Comparison of ENCODE assay signal across 10 cellular contexts in genomic region chr13:73943137-73943964, GRCh38.
A peak's percentile ranks its signal among the peaks of the same experiment; 100 is the strongest.
DNase-seq lines count a peak whose midpoint lies in the region; ATAC-seq, FAIRE-seq and TF ChIP-seq lines count a peak whose summit lies in the region.
"Had no signal": no experiment of that assay in that cellular context is flagged by ENCODE, and none has a peak within 500 bp of the region (broad histone marks: within the 10 kb centered on the region; RNA-seq: fewer than 3 reads in every experiment).

No MANE protein-coding gene starts in this region.

- no peak overlapping the region for H2AFZ ChIP-seq in HepG2 (ENCODE audit: low read length)

- H3K36me3 Mint-ChIP-seq in T-helper 17 cell (ENCODE audit: low read depth) (peaks cover 4% of the 10 kb centered on the region), mesothelial cell of epicardium (peaks cover 15% of the 10 kb centered on the region)

- H3K27ac ChIP-seq in left ventricle myocardium inferior (replicated peaks) (peak overlapping the region; percentile 61), suprapubic skin (no peak overlapping the region), HepG2 (ENCODE audit: extremely low read length, insufficient read depth, low read length) (no peak overlapping the region)

- peak overlapping the region; percentile 62 for H3K4me3 Mint-ChIP-seq in T-helper 17 cell
- H3K4me3 Mint-ChIP-seq in mesothelial cell of epicardium, result no peak overlapping the region
- H3K4me3 Mint-ChIP-seq: endodermal cell had no signal

- no peak for TF ChIP-seq RAD21 in HepG2 (CRISPR knock-in tag; IDR thresholded peaks at IDR 0.05)

- H3K27me3 ChIP-seq in left ventricle myocardium inferior (ENCODE audit: low read depth) (no peaks in the 10 kb centered on the region), suprapubic skin (no peaks in the 10 kb centered on the region), HepG2 (ENCODE audit: control insufficient read depth in 1 of 2, insufficient read depth in 2 of 2, low read length in 2 of 2) (no peaks in the 10 kb centered on the region)

- BruUV-seq in HepG2 (replicated peaks; lab: Mats Ljungman, UMichigan), result no TSS peak

- no peak overlapping the region for H3K4me3 ChIP-seq in left ventricle myocardium inferior
- H3K4me3 ChIP-seq in suprapubic skin, result no peak overlapping the region
- H3K4me3 ChIP-seq in HepG2 (replicated peaks in 1 of 3; ENCODE audit: insufficient read depth in 1 of 3, low read depth in 2 of 3, low read length in 3 of 3), result no peak overlapping the region

- H3K4me1 ChIP-seq in left ventricle myocardium inferior (peaks cover 60% of the 10 kb centered on the region), suprapubic skin (peaks cover 8% of the 10 kb centered on the region), HepG2 (ENCODE audit: insufficient read depth, low read length) (no peaks in the 10 kb centered on the region)

- no peak for TF ChIP-seq CTCF in left ventricle myocardium inferior (IDR thresholded peaks at IDR 0.05; ENCODE audit: borderline replicate concordance)
- no peak for TF ChIP-seq CTCF in suprapubic skin (IDR thresholded peaks at IDR 0.05)
- no peak for TF ChIP-seq CTCF in HepG2 (CRISPR knock-in tag; IDR thresholded peaks at IDR 0.05)
- TF ChIP-seq CTCF in mesothelial cell of epicardium (IDR thresholded peaks at IDR 0.05; ENCODE audit: unreplicated experiment), result no peak

- no peak overlapping the region for H3K4me2 ChIP-seq in HepG2 (ENCODE audit: low read depth, low read length)

- peak overlapping the region; percentile 81 for H3K27ac Mint-ChIP-seq in T-helper 17 cell
- H3K27ac Mint-ChIP-seq in mesothelial cell of epicardium, result no peak overlapping the region
- H3K27ac Mint-ChIP-seq: endodermal cell had no signal

- H3K36me3 ChIP-seq in left ventricle myocardium inferior, result no peaks in the 10 kb centered on the region
- no peaks in the 10 kb centered on the region for H3K36me3 ChIP-seq in suprapubic skin
- H3K36me3 ChIP-seq in HepG2 (replicated peaks in 1 of 2; ENCODE audit: control insufficient read depth in 1 of 2, insufficient read depth in 2 of 2, low read length in 2 of 2), result no peaks in the 10 kb centered on the region

- intact Hi-C loops in left ventricle myocardium inferior (cut with micrococcal nuclease) (no loop called here), cardiac septum (cut with DNase I) (loop anchor here (10.0 kb wide), 1 partner anchor 191 kb away; the partner anchor contains the start of gene KLF12), HepG2 (cut with micrococcal nuclease; ENCODE audit: unreplicated experiment) (no loop called here)

- no peaks in the 10 kb centered on the region for H3K9me3 ChIP-seq in left ventricle myocardium inferior (replicated peaks)
- no peaks in the 10 kb centered on the region for H3K9me3 ChIP-seq in T-helper 17 cell (ENCODE audit: control insufficient read depth, low read length, poor library complexity, severe bottlenecking)
- no peaks in the 10 kb centered on the region for H3K9me3 ChIP-seq in suprapubic skin
- no peaks in the 10 kb centered on the region for H3K9me3 ChIP-seq in HepG2 (ENCODE audit: low read length)

- TF ChIP-seq POLR2A in suprapubic skin (IDR thresholded peaks at IDR 0.05) (no peak), HepG2 (IDR thresholded peaks at IDR 0.05; ENCODE audit: insufficient read depth in 1 of 2, low read depth in 2 of 2, low read length in 2 of 2) (no peak)

- H3K79me2 ChIP-seq in HepG2 (ENCODE audit: insufficient read depth, low read length), result no peaks in the 10 kb centered on the region

- POLR2A ChIA-PET in HepG2 (lab: Yijun Ruan, JAX), result no interaction called here

- CTCF ChIA-PET in HepG2 (lab: Yijun Ruan, JAX; ENCODE audit: low intra/inter-chr PET ratio, low total read pairs), result no interaction called here

- H3K9me3 Mint-ChIP-seq in mesothelial cell of epicardium, result no peaks in the 10 kb centered on the region
- H3K9me3 Mint-ChIP-seq: endodermal cell had no signal

- no peaks in the 10 kb centered on the region for H3K27me3 Mint-ChIP-seq in T-helper 17 cell
- no peaks in the 10 kb centered on the region for H3K27me3 Mint-ChIP-seq in mesothelial cell of epicardium (ENCODE audit: low read depth)

- in situ Hi-C loops in HepG2 (cut with HindIII; ENCODE audit: extremely low pct_ligation_motif_present, low pct_unique_long_range_greater_than_20kb), result no loop called here

- peaks cover 42% of the 10 kb centered on the region for H3K4me1 Mint-ChIP-seq in T-helper 17 cell
- peaks cover 25% of the 10 kb centered on the region for H3K4me1 Mint-ChIP-seq in mesothelial cell of epicardium

- DNase-seq in left ventricle myocardium inferior (no peak), cardiac septum (ENCODE audit: low spot score) (no peak), T-helper 17 cell (no peak), suprapubic skin (ENCODE audit: low spot score in 2 of 2) (no peak), HepG2 (ENCODE audit: low spot score) (no peak), mesothelial cell of epicardium (ENCODE audit: low spot score in 2 of 2, unreplicated experiment in 2 of 2) (no peak), NCI-H2081 treated with DMSO at 0.1 percent for 48 hours (lab: John Stamatoyannopoulos, UW) (no peak)
- DNase-seq: endodermal cell, NCI-H69 had no signal

- H3K9ac ChIP-seq in HepG2 (ENCODE audit: insufficient read depth, low read depth, low read length), result no peak overlapping the region

- 70% methylated on average over 4 of the region's 4 CpGs for WGBS in suprapubic skin
- WGBS in HepG2 (ENCODE audit: low lambda C conversion rate), result 53% methylated on average over 4 of the region's 4 CpGs

- ATAC-seq in HG02678 (IDR thresholded peaks at IDR 0.05; ENCODE audit: unreplicated experiment), result peak; percentile 43
- peak; percentile 93 for ATAC-seq in T-helper 17 cell
- no peak for ATAC-seq in HepG2

- H4K20me1 ChIP-seq in HepG2 (ENCODE audit: insufficient read depth, low read length), result no peaks in the 10 kb centered on the region

- no peak for FAIRE-seq in HepG2 (lab: Jason Lieb, UNC)

- no peak for TF ChIP-seq EP300 in suprapubic skin (IDR thresholded peaks at IDR 0.05)
- no peak for TF ChIP-seq EP300 in HepG2 (IDR thresholded peaks at IDR 0.05; ENCODE audit: low read depth in 2 of 2, low read length in 2 of 2)
- TF ChIP-seq EP300 in HepG2 (CRISPR knock-in tag; IDR thresholded peaks at IDR 0.05; ENCODE audit: borderline replicate concordance), result no peak

TF ChIP-seq in HepG2, 621 proteins besides CTCF, POLR2A, EP300 and RAD21:
- TF ChIP-seq POLR2G (IDR thresholded peaks at IDR 0.05; ENCODE audit: low read depth, low read length), result no peak
- no peak for TF ChIP-seq ZNF775 (CRISPR knock-in tag; IDR thresholded peaks at IDR 0.05; ENCODE audit: borderline replicate concordance)
- no peak for TF ChIP-seq GZF1 (CRISPR knock-in tag; IDR thresholded peaks at IDR 0.05)
- TF ChIP-seq ASH2L (IDR thresholded peaks at IDR 0.05; ENCODE audit: insufficient read length, low read depth, low read length), result no peak
- no peak for TF ChIP-seq EHMT2 (IDR thresholded peaks at IDR 0.05; ENCODE audit: borderline replicate concordance, low read depth, low read length)
- no peak for TF ChIP-seq ATF6 (CRISPR knock-in tag; conservative IDR thresholded peaks at IDR 0.05)
- no peak for TF ChIP-seq IKZF1 (IDR thresholded peaks at IDR 0.05)
- no peak for TF ChIP-seq ZNF3 (CRISPR knock-in tag; IDR thresholded peaks at IDR 0.05)
- no peak for TF ChIP-seq TFE3 (CRISPR knock-in tag; IDR thresholded peaks at IDR 0.05)
- no peak for TF ChIP-seq TCF7L2 (IDR thresholded peaks at IDR 0.05; ENCODE audit: low read depth, low read length)
- TF ChIP-seq ZBTB33 (CRISPR knock-in tag; IDR thresholded peaks at IDR 0.05), result no peak
